1 cellular context compared by ENCODE assay signal in genomic region chr1:20212685-20213331, GRCh38.
A peak's percentile ranks its signal among the peaks of the same experiment; 100 is the strongest.
TF ChIP-seq lines count a peak whose summit lies in the region.

No MANE protein-coding gene starts in this region.

TF ChIP-seq in K562, 482 proteins besides CTCF, POLR2A, EP300 and RAD21 (continued from another document):
- 0 out of 2 replicates have a peak, but pooled peaks have one; percentile 29 for TF ChIP-seq RB1 (IDR thresholded peaks at IDR 0.05; ENCODE audit: low read depth)
- TF ChIP-seq STAT5A (IDR thresholded peaks at IDR 0.05; ENCODE audit: borderline replicate concordance, low read length), result no peak
- TF ChIP-seq ZMIZ1 (IDR thresholded peaks at IDR 0.05; ENCODE audit: low read depth in 2 of 2, low read length in 2 of 2), result peak in 1 of 2 experiments; percentile 39; a peak in 1 of 4 replicates
- TF ChIP-seq SMAD1 (IDR thresholded peaks at IDR 0.05; ENCODE audit: low read depth, low read length, partially characterized antibody), result peak; percentile 49
- peak; percentile 99 for TF ChIP-seq ZNF384 (IDR thresholded peaks at IDR 0.05; ENCODE audit: low read depth, low read length)
- 0 out of 2 replicates have a peak, but pooled peaks have one; percentile 30 for TF ChIP-seq SPI1 (IDR thresholded peaks at IDR 0.05; ENCODE audit: borderline replicate concordance, low read depth, low read length)
- TF ChIP-seq NFIC (IDR thresholded peaks at IDR 0.05), result peak; percentile 99
- peak; percentile 74; the same call in 1 of the 2 replicates for TF ChIP-seq XRCC5 (IDR thresholded peaks at IDR 0.05; ENCODE audit: low read depth, low read length)
- no peak for TF ChIP-seq ID3 (CRISPR knock-in tag; IDR thresholded peaks at IDR 0.05)
- no peak for TF ChIP-seq ID3 (tag; IDR thresholded peaks at IDR 0.05)
- TF ChIP-seq THRA (IDR thresholded peaks at IDR 0.05), result no peak
- no peak for TF ChIP-seq NR0B1 (IDR thresholded peaks at IDR 0.05; ENCODE audit: partially characterized antibody)
- TF ChIP-seq KLF16 (IDR thresholded peaks at IDR 0.05), result peak; percentile 34; the same call in 1 of the 2 replicates
- TF ChIP-seq SMC3 (conservative IDR thresholded peaks at IDR 0.05; ENCODE audit: insufficient read depth, low read depth, low read length), result peak; percentile 61; the same call in 1 of the 2 replicates
- no peak for TF ChIP-seq ATF1 (CRISPR knock-in tag; IDR thresholded peaks at IDR 0.05)
- TF ChIP-seq ATF1 (tag; IDR thresholded peaks at IDR 0.05), result peak; percentile 31; the same call in 1 of the 2 replicates
- TF ChIP-seq ZNF24 (IDR thresholded peaks at IDR 0.05), result peak; percentile 59; the same call in 1 of the 2 replicates
- 0 out of 2 replicates have a peak, but pooled peaks have one; percentile 28 for TF ChIP-seq DEAF1 (CRISPR knock-in tag; IDR thresholded peaks at IDR 0.05)
- no peak for TF ChIP-seq ATF2 (CRISPR knock-in tag; IDR thresholded peaks at IDR 0.05)
- peak; percentile 3 to 46; a peak in 1 of 4 replicates for TF ChIP-seq TBL1XR1 (IDR thresholded peaks at IDR 0.05; ENCODE audit: low read length in 2 of 2)
- no peak for TF ChIP-seq TCF15 (CRISPR knock-in tag; IDR thresholded peaks at IDR 0.05)
- TF ChIP-seq ZNF766 (CRISPR knock-in tag; conservative IDR thresholded peaks at IDR 0.05), result 0 out of 2 replicates have a peak, but pooled peaks have one; percentile 40
- peak; percentile 20; the same call in 1 of the 2 replicates for TF ChIP-seq FOSL1 (tag; conservative IDR thresholded peaks at IDR 0.05)
- 0 out of 4 replicates have a peak, but pooled peaks of 1 of the 2 experiments have one; percentile 7 for TF ChIP-seq RCOR1 (IDR thresholded peaks at IDR 0.05; ENCODE audit: borderline replicate concordance in 1 of 2, low read depth in 2 of 2, low read length in 2 of 2)
- no peak for TF ChIP-seq NFYB (IDR thresholded peaks at IDR 0.05; ENCODE audit: extremely low read depth, insufficient read length)
- TF ChIP-seq ZNF561 (CRISPR knock-in tag; conservative IDR thresholded peaks at IDR 0.05), result no peak
- no peak for TF ChIP-seq ZC3H8 (IDR thresholded peaks at IDR 0.05)
- TF ChIP-seq YY1 (IDR thresholded peaks at IDR 0.05; ENCODE audit: borderline replicate concordance in 1 of 3, control insufficient read depth in 1 of 3, extremely low read depth in 1 of 3, insufficient read depth in 3 of 3, insufficient read length in 1 of 3, insufficient replicate concordance in 2 of 3, low read depth in 1 of 3, low read length in 2 of 3), result peak in 1 of 3 experiments; percentile 19
- no peak for TF ChIP-seq HNRNPUL1 (IDR thresholded peaks at IDR 0.05; ENCODE audit: low read length)
- TF ChIP-seq PCBP1 (IDR thresholded peaks at IDR 0.05; ENCODE audit: low read depth, low read length, poor library complexity, severe bottlenecking), result no peak
- 0 out of 4 replicates have a peak, but pooled peaks of 1 of the 2 experiments have one; percentile 53 for TF ChIP-seq UBTF (IDR thresholded peaks at IDR 0.05; ENCODE audit: borderline replicate concordance in 1 of 2, low read depth in 2 of 2, low read length in 2 of 2)
- peak; percentile 12; the same call in 1 of the 2 replicates for TF ChIP-seq VEZF1 (CRISPR knock-in tag; IDR thresholded peaks at IDR 0.05)
- TF ChIP-seq FOXJ2 (tag; IDR thresholded peaks at IDR 0.05), result 0 out of 2 replicates have a peak, but pooled peaks have one; percentile 40
- TF ChIP-seq RBFOX2 (IDR thresholded peaks at IDR 0.05; ENCODE audit: low read depth, low read length), result 0 out of 2 replicates have a peak, but pooled peaks have one; percentile 19
- TF ChIP-seq TAL1 (IDR thresholded peaks at IDR 0.05), result no peak
- no peak for TF ChIP-seq MAX (CRISPR knock-in tag; IDR thresholded peaks at IDR 0.05)
- TF ChIP-seq ZBTB11 (CRISPR knock-in tag; IDR thresholded peaks at IDR 0.05), result 0 out of 6 replicates have a peak, but pooled peaks of 1 of the 3 experiments have one; percentile 45
